Comparison of ENCODE assay signal across 15 cellular contexts in genomic region chr10:86252051-86252450, GRCh38.
DNase-seq lines count a peak whose midpoint lies in the region; ATAC-seq and TF ChIP-seq lines count a peak whose summit lies in the region.
"Had no signal": no experiment of that assay in that cellular context is flagged by ENCODE, and none has a peak within 500 bp of the region (broad histone marks: within the 10 kb centered on the region; RNA-seq: fewer than 3 reads in every experiment).

No MANE protein-coding gene starts in this region.

- WGBS in SK-N-SH (ENCODE audit: low lambda C conversion rate): 15% methylated on average over 2 of the region's 6 CpGs
- WGBS in stomach, 5 donors: 78 to 86% (median 83%) methylated on average over 6 of the region's 6 CpGs
- WGBS in sigmoid colon, 2 donors: 81 to 85% methylated on average over 6 of the region's 6 CpGs

- H3K9me3 Mint-ChIP-seq in glutamatergic neuron (ENCODE audit: unreplicated experiment): peaks cover 27% of the 10 kb centered on the region
- peaks cover 4% of the 10 kb centered on the region for H3K9me3 Mint-ChIP-seq in activated CD4-positive, alpha-beta T cell treated with anti-CD3 and anti-CD28 coated beads, Interleukin-2, amount 10 ng/mL, durations not matched to agents 7 days and 5 days

- no peak for ATAC-seq in SK-N-SH treated with all-trans-retinoic acid at 6 μM for 48 hours
- ATAC-seq: A549; CD8-positive, alpha-beta T cell had no signal

- no peak for TF ChIP-seq POLR2A in stomach (IDR thresholded peaks at IDR 0.05)
- TF ChIP-seq POLR2A in sigmoid colon (IDR thresholded peaks at IDR 0.05): no peak

- TF ChIP-seq EP300 in SK-N-SH (IDR thresholded peaks at IDR 0.05; ENCODE audit: borderline replicate concordance in 1 of 2, low read depth in 1 of 2, low read length in 1 of 2) (no peak), stomach (IDR thresholded peaks at IDR 0.05) (no peak), sigmoid colon (IDR thresholded peaks at IDR 0.05) (no peak)

- H3K4me3 ChIP-seq in SK-N-SH (ENCODE audit: low read depth in 2 of 2, low read length in 1 of 2) (no peak overlapping the region), BE2C (ENCODE audit: low read depth, low read length) (peak overlapping the region; percentile 3; the same call in 1 of the 2 replicates), stomach (no peak overlapping the region), sigmoid colon (no peak overlapping the region)
- H3K4me3 ChIP-seq: A549; BLaER1 treated with 17β-estradiol and CSF1 and Interleukin-3, amounts not matched to agents 10 nM and 100 nM had no signal

- peaks cover 0 to 49% of the 10 kb centered on the region in 2 experiments; a peak in 2 of 4 replicates for H3K4me1 ChIP-seq in SK-N-SH (ENCODE audit: control insufficient read depth in 1 of 2, insufficient read depth in 2 of 2, low read depth in 1 of 2, low read length in 1 of 2)
- H3K4me1 ChIP-seq in BE2C: peaks cover 49% of the 10 kb centered on the region
- H3K4me1 ChIP-seq in stomach: no peaks in the 10 kb centered on the region
- H3K4me1 ChIP-seq in sigmoid colon: no peaks in the 10 kb centered on the region

- no peaks in the 10 kb centered on the region for H3K79me2 ChIP-seq in SK-N-SH (ENCODE audit: insufficient read depth)

- intact Hi-C loops in stomach (cut with DNase I; ENCODE audit: low total_unique reads): no loop called here
- intact Hi-C loops in sigmoid colon (cut with DNase I): no loop called here

- POLR2A ChIA-PET in SK-N-SH (lab: Yijun Ruan, JAX): no interaction called here
- POLR2A ChIA-PET in activated CD4-positive, alpha-beta T cell treated with anti-CD3 and anti-CD28 coated beads, Interleukin-2, amount 10 ng/mL, durations not matched to agents 7 days and 5 days (lab: Charles Lee): no interaction called here

- H3K27me3 ChIP-seq in SK-N-SH (ENCODE audit: insufficient read depth): no peaks in the 10 kb centered on the region
- no peaks in the 10 kb centered on the region for H3K27me3 ChIP-seq in BE2C
- peaks cover 0 to 5% (median 0%) of the 10 kb centered on the region in 3 donors for H3K27me3 ChIP-seq in stomach
- no peaks in the 10 kb centered on the region for H3K27me3 ChIP-seq in sigmoid colon
- H3K27me3 ChIP-seq: BLaER1 treated with 17β-estradiol and CSF1 and Interleukin-3, amounts not matched to agents 10 nM and 100 nM had no signal

- H3K27me3 Mint-ChIP-seq in glutamatergic neuron (ENCODE audit: unreplicated experiment): peaks cover 23% of the 10 kb centered on the region
- no peaks in the 10 kb centered on the region for H3K27me3 Mint-ChIP-seq in activated CD4-positive, alpha-beta T cell treated with anti-CD3 and anti-CD28 coated beads, Interleukin-2, amount 10 ng/mL, durations not matched to agents 7 days and 5 days

- H3K27ac Mint-ChIP-seq in glutamatergic neuron (ENCODE audit: unreplicated experiment): peak overlapping the region; percentile 94
- no peak overlapping the region for H3K27ac Mint-ChIP-seq in activated CD4-positive, alpha-beta T cell treated with anti-CD3 and anti-CD28 coated beads, Interleukin-2, amount 10 ng/mL, durations not matched to agents 7 days and 5 days
- H3K27ac Mint-ChIP-seq: CD8-positive, alpha-beta T cell; H9 had no signal

- H3K27ac ChIP-seq in SK-N-SH (ENCODE audit: low read depth in 2 of 2, low read length in 1 of 2) (peak overlapping the region in 1 of 2 experiments; percentile 86; a peak in 2 of 4 replicates), stomach (no peak overlapping the region), sigmoid colon (no peak overlapping the region)
- H3K27ac ChIP-seq: 22Rv1; A549; BLaER1 treated with 17β-estradiol and CSF1 and Interleukin-3, amounts not matched to agents 10 nM and 100 nM had no signal

- H2AFZ ChIP-seq in SK-N-SH (ENCODE audit: low read depth): no peak overlapping the region

- no peaks in the 10 kb centered on the region for H3F3A ChIP-seq in SK-N-SH (replicated peaks; ENCODE audit: insufficient read depth)

- no peaks in the 10 kb centered on the region for H3K9me3 ChIP-seq in SK-N-SH
- no peaks in the 10 kb centered on the region for H3K9me3 ChIP-seq in BE2C
- peaks cover 0 to 7% (median 2%) of the 10 kb centered on the region in 4 donors for H3K9me3 ChIP-seq in stomach
- no peaks in the 10 kb centered on the region for H3K9me3 ChIP-seq in sigmoid colon
- H3K9me3 ChIP-seq: A549 had no signal

- H3K4me3 Mint-ChIP-seq in glutamatergic neuron (ENCODE audit: unreplicated experiment): peak overlapping the region; percentile 61
- H3K4me3 Mint-ChIP-seq in activated CD4-positive, alpha-beta T cell treated with anti-CD3 and anti-CD28 coated beads, Interleukin-2, amount 10 ng/mL, durations not matched to agents 7 days and 5 days: no peak overlapping the region
- H3K4me3 Mint-ChIP-seq: CD8-positive, alpha-beta T cell; H9 had no signal

- peaks cover 14% of the 10 kb centered on the region for H3K36me3 Mint-ChIP-seq in glutamatergic neuron (ENCODE audit: unreplicated experiment)
- H3K36me3 Mint-ChIP-seq in activated CD4-positive, alpha-beta T cell treated with anti-CD3 and anti-CD28 coated beads, Interleukin-2, amount 10 ng/mL, durations not matched to agents 7 days and 5 days (ENCODE audit: low read depth): no peaks in the 10 kb centered on the region
- H3K36me3 Mint-ChIP-seq: CD8-positive, alpha-beta T cell had no signal

- H3K9me2 ChIP-seq in SK-N-SH: no peaks in the 10 kb centered on the region

- peaks cover 33% of the 10 kb centered on the region for H3K4me1 Mint-ChIP-seq in glutamatergic neuron (ENCODE audit: low read depth, unreplicated experiment)
- H3K4me1 Mint-ChIP-seq in activated CD4-positive, alpha-beta T cell treated with anti-CD3 and anti-CD28 coated beads, Interleukin-2, amount 10 ng/mL, durations not matched to agents 7 days and 5 days: no peaks in the 10 kb centered on the region

- no peak for TF ChIP-seq RAD21 in SK-N-SH (IDR thresholded peaks at IDR 0.05; ENCODE audit: low read length)

- no peak overlapping the region for H3K4me2 ChIP-seq in SK-N-SH
- H3K4me2 ChIP-seq: A549; BLaER1 treated with 17β-estradiol and CSF1 and Interleukin-3, amounts not matched to agents 10 nM and 100 nM had no signal

- peak; percentile 24 for DNase-seq in SK-N-SH
- DNase-seq in BE2C: peak; percentile 53
- no peak for DNase-seq in glutamatergic neuron
- peak; percentile 1 for DNase-seq in stomach
- no peak for DNase-seq in sigmoid colon
- no peak for DNase-seq in activated CD4-positive, alpha-beta T cell treated with anti-CD3 and anti-CD28 coated beads, Interleukin-2, amount 10 ng/mL, durations not matched to agents 7 days and 5 days
- DNase-seq: Calu3; CD8-positive, alpha-beta T cell; DMS79 treated with DMSO at 0.1 percent for 48 hours; GF-D8; H9 had no signal

- TF ChIP-seq CTCF in SK-N-SH (IDR thresholded peaks at IDR 0.05) (no peak), BE2C (IDR thresholded peaks at IDR 0.05; ENCODE audit: low read depth, low read length) (no peak), glutamatergic neuron (IDR thresholded peaks at IDR 0.05; ENCODE audit: partially characterized antibody, unreplicated experiment) (no peak), stomach (IDR thresholded peaks at IDR 0.05) (no peak), sigmoid colon (IDR thresholded peaks at IDR 0.05) (no peak)

- H4K20me1 ChIP-seq in SK-N-SH (ENCODE audit: insufficient read depth): no peaks in the 10 kb centered on the region
- H4K20me1 ChIP-seq: BLaER1 treated with 17β-estradiol and CSF1 and Interleukin-3, amounts not matched to agents 10 nM and 100 nM had no signal

- CTCF ChIA-PET in SK-N-SH (lab: Yijun Ruan, JAX): interaction anchor here (0.5 to 2.2 kb wide), 2 partner anchors 9 to 97 kb away, joined by 3 to 10 read pairs; no protein-coding TSS in a partner anchor
- CTCF ChIA-PET in activated CD4-positive, alpha-beta T cell treated with anti-CD3 and anti-CD28 coated beads, Interleukin-2, amount 10 ng/mL, durations not matched to agents 7 days and 5 days (lab: Charles Lee): interaction anchor here (1.0 kb wide), 1 partner anchor 8 kb away, joined by 3 read pairs; no protein-coding TSS in a partner anchor

- no peaks in the 10 kb centered on the region for H3K36me3 ChIP-seq in SK-N-SH (replicated peaks in 1 of 2; ENCODE audit: control insufficient read depth in 1 of 2, insufficient read depth in 2 of 2, low read length in 1 of 2)
- H3K36me3 ChIP-seq in BE2C: no peaks in the 10 kb centered on the region
- H3K36me3 ChIP-seq in stomach: no peaks in the 10 kb centered on the region
- no peaks in the 10 kb centered on the region for H3K36me3 ChIP-seq in sigmoid colon
- H3K36me3 ChIP-seq: BLaER1 treated with 17β-estradiol and CSF1 and Interleukin-3, amounts not matched to agents 10 nM and 100 nM had no signal

- H3K9ac ChIP-seq in SK-N-SH: no peak overlapping the region
- H3K9ac ChIP-seq: BLaER1 treated with 17β-estradiol and CSF1 and Interleukin-3, amounts not matched to agents 10 nM and 100 nM had no signal

TF ChIP-seq in SK-N-SH, 30 proteins besides CTCF, POLR2A, EP300 and RAD21 (continues in another document):
- TF ChIP-seq GATA2 (CRISPR knock-in tag; IDR thresholded peaks at IDR 0.05) (no peak), MXI1 (IDR thresholded peaks at IDR 0.05; ENCODE audit: low read depth, low read length) (no peak), SIN3A (IDR thresholded peaks at IDR 0.05; ENCODE audit: borderline replicate concordance, low read depth, low read length) (no peak), IRF3 (IDR thresholded peaks at IDR 0.05; ENCODE audit: low read depth, low read length) (no peak)

TF ChIP-seq in SK-N-SH treated with all-trans-retinoic acid at 6 μM for 48 hours, 23 proteins besides CTCF, POLR2A, EP300 and RAD21:
- no peak for TF ChIP-seq ZFP30 (CRISPR knock-in tag; IDR thresholded peaks at IDR 0.05)
TF ChIP-seq in SK-N-SH treated with all-trans-retinoic acid at 6 μM for 48 hours: peak in this region for 0.

Comparison
In these comparisons a context has a peak if more than half of its experiments do, and no peak if none do; other contexts are left out.
1. DNase-seq: peak in SK-N-SH (single experiment), BE2C (single experiment) and stomach (single experiment); none in glutamatergic neuron (single experiment), sigmoid colon (single experiment) and activated CD4-positive, alpha-beta T cell treated with anti-CD3 and anti-CD28 coated beads, Interleukin-2, amount 10 ng/mL, durations not matched to agents 7 days and 5 days (single experiment).